15 cellular contexts compared by ENCODE assay signal in genomic region chr1:187840557-187840956, GRCh38.
DNase-seq lines count a peak whose midpoint lies in the region; TF ChIP-seq lines count a peak whose summit lies in the region.
"Had no signal": no experiment of that assay in that cellular context is flagged by ENCODE, and none has a peak within 500 bp of the region (broad histone marks: within the 10 kb centered on the region; RNA-seq: fewer than 3 reads in every experiment).

No MANE protein-coding gene starts in this region.

- no peak overlapping the region for H3K4me3 ChIP-seq in fibroblast of the aortic adventitia (ENCODE audit: low read depth, low read length)
- H3K4me3 ChIP-seq in mesodermal cell (ENCODE audit: extremely low read depth, insufficient read depth, low read length, poor library complexity, severe bottlenecking) = no peak overlapping the region
- no peak overlapping the region for H3K4me3 ChIP-seq in brain microvascular endothelial cell (ENCODE audit: low read depth, low read length)
- H3K4me3 ChIP-seq: GM12878 had no signal

- no peaks in the 10 kb centered on the region for H3K36me3 ChIP-seq in mesodermal cell (ENCODE audit: control insufficient read depth, insufficient read depth, low read length)
- no peaks in the 10 kb centered on the region for H3K36me3 ChIP-seq in brain microvascular endothelial cell (replicated peaks)

- TF ChIP-seq CTCF in fibroblast of the aortic adventitia (IDR thresholded peaks at IDR 0.05; ENCODE audit: insufficient read depth, low read length) (no peak), brain microvascular endothelial cell (IDR thresholded peaks at IDR 0.05; ENCODE audit: low read depth, low read length, missing control alignments) (no peak)

- H3K27ac ChIP-seq in mesodermal cell (ENCODE audit: low read depth, low read length, severe bottlenecking) (peak overlapping the region; percentile 86), brain microvascular endothelial cell (no peak overlapping the region)

- DNase-seq in ELF-1 (ENCODE audit: low read depth, low spot score) = peak; percentile 24
- DNase-seq in NCI-H460 (ENCODE audit: extremely low read depth, low read depth) = peak; percentile 23
- peak; percentile 7 for DNase-seq in fibroblast of the aortic adventitia (ENCODE audit: low read depth)
- DNase-seq in COR-L47 (lab: John Stamatoyannopoulos, UW) = no peak
- DNase-seq in activated effector memory CD4-positive, alpha-beta T cell treated with Interleukin-2 at 50 U/mL for 16 hours = no peak
- no peak for DNase-seq in brain microvascular endothelial cell
- DNase-seq: CD8-positive, alpha-beta memory T cell; NCI-H1417; NCI-H1930; NCI-H2171; NCI-H510A; NCI-H82; SIG-M5 had no signal

- 0% methylated on average over 1 of the region's 1 CpG; no CpG with 5 or more reads in 1 of the 2 experiments for WGBS in mesodermal cell (ENCODE audit: insufficient coverage in 2 of 2), 2 experiments

- in situ Hi-C loops in brain microvascular endothelial cell (cut with HindIII; ENCODE audit: low pct_ligation_motif_present, low sequenced_read_pairs) = no loop called here

- H3K4me1 ChIP-seq in mesodermal cell (ENCODE audit: control insufficient read depth, insufficient read depth, low read length, poor library complexity, severe bottlenecking) = no peaks in the 10 kb centered on the region

- peaks cover 7% of the 10 kb centered on the region for H3K9me3 ChIP-seq in mesodermal cell (ENCODE audit: control insufficient read depth, low read length)

- no peaks in the 10 kb centered on the region for H3K27me3 ChIP-seq in brain microvascular endothelial cell (replicated peaks)

Comparison
In these comparisons a context has a peak if more than half of its experiments do, and no peak if none do; other contexts are left out.
1. DNase-seq: peak in ELF-1 (single experiment), NCI-H460 (single experiment) and fibroblast of the aortic adventitia (single experiment); none in COR-L47 (single experiment), activated effector memory CD4-positive, alpha-beta T cell treated with Interleukin-2 at 50 U/mL for 16 hours (single experiment) and brain microvascular endothelial cell (single experiment).